ENCODE assay signal across 1 cellular context in the genomic region with DNA sequence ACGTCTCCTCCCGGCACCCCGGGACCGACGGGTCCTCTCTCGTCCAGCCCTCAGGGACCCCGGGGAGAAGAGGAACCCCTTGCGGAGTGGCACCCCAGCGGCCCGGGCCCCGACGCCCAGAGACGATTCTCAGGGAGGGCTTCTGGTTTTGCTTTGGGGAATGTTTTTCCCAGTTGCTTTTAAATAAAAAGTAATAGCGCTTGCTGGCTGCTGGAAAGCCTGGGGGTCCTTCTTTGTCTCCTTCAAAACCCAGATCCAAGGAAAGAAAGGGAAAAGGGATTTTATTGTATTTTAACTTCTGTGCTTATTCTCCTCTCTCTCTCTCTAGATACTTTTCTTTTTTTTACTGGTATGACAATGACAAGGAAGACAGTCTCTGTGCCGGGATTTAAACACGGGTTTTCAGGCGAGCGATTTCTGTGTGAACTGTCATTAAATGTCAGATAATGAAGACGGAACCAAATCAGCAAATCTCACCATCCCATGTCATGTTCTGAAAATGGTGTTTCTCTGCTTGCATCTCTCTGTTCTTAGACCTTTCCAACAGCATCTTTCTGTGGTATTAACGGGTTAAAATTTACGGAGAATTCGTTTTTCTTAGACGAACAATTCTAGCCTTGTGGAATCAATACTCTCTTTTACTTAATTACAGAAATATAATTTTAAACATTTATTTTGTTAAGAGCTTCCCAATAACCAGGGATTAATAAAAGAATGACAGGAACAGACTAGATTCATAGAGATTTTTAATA.
A peak's percentile ranks its signal among the peaks of the same experiment; 100 is the strongest.
TF ChIP-seq lines count a peak whose summit lies in the region.

No MANE protein-coding gene starts in this region.

TF ChIP-seq in HepG2, 621 proteins besides CTCF, POLR2A, EP300 and RAD21 (continued from another document):
- TF ChIP-seq NR2C2 (CRISPR knock-in tag; IDR thresholded peaks at IDR 0.05; ENCODE audit: borderline replicate concordance) (0 out of 2 replicates have a peak, but pooled peaks have one; percentile 7), EEA1 (CRISPR knock-in tag; IDR thresholded peaks at IDR 0.05; ENCODE audit: borderline replicate concordance) (no peak)
